9 cellular contexts compared by ENCODE assay signal in genomic region chr5:135399838-135400542, GRCh38. TPM values are rescaled to one million over a fixed set of nuclear protein-coding genes. Genes with fewer than 3 reads are reported as not detected.
DNase-seq lines count a peak whose midpoint lies in the region; ATAC-seq, FAIRE-seq and TF ChIP-seq lines count a peak whose summit lies in the region.
"Had no signal": no experiment of that assay in that cellular context is flagged by ENCODE, and none has a peak within 500 bp of the region (broad histone marks: within the 10 kb centered on the region; RNA-seq: fewer than 3 reads in every experiment).

No MANE protein-coding gene starts in this region.

- in situ Hi-C loops in K562 (cut with MboI) (no loop called here), GM13976 (cut with MboI; ENCODE audit: low sequenced_read_pairs, unreplicated experiment) (no loop called here)

- H4K20me1 ChIP-seq in K562 (replicated peaks; ENCODE audit: control insufficient read depth, insufficient read depth, low read length) = peaks cover 25% of the 10 kb centered on the region

- H3K4me2 ChIP-seq in K562 (ENCODE audit: insufficient read depth, low read length) = peak overlapping the region; percentile 83

- TF ChIP-seq CTCF in A673 (conservative IDR thresholded peaks at IDR 0.05; ENCODE audit: low read depth, low read length) (no peak), K562 (IDR thresholded peaks at IDR 0.05 in 2 of 3, conservative IDR thresholded peaks at IDR 0.05 in 1 of 3; ENCODE audit: insufficient read depth in 2 of 3, low read depth in 1 of 3, low read length in 3 of 3) (no peak), body of pancreas (IDR thresholded peaks at IDR 0.05) (no peak), GM13976 (IDR thresholded peaks at IDR 0.05; ENCODE audit: borderline replicate concordance, control extremely low read depth, extremely low read depth, insufficient read depth, missing control alignments) (no peak)

- peaks cover 2% of the 10 kb centered on the region for H3K9me3 ChIP-seq in A673 (ENCODE audit: low read depth, low read length, poor library complexity, severe bottlenecking)
- H3K9me3 ChIP-seq in HUES64 (ENCODE audit: insufficient read depth, low read depth, low read length) = peaks cover 2% of the 10 kb centered on the region; the same call in 1 of the 2 replicates
- H3K9me3 ChIP-seq in K562 (replicated peaks; ENCODE audit: control insufficient read depth, insufficient read depth, low read depth, low read length) = no peaks in the 10 kb centered on the region
- no peaks in the 10 kb centered on the region for H3K9me3 ChIP-seq in mesodermal cell (ENCODE audit: control insufficient read depth, low read length)
- no peaks in the 10 kb centered on the region for H3K9me3 ChIP-seq in body of pancreas

- no peak for TF ChIP-seq RAD21 in K562 (CRISPR knock-in tag; conservative IDR thresholded peaks at IDR 0.05 in 1 of 2, IDR thresholded peaks at IDR 0.05 in 1 of 2)

- H3K9ac ChIP-seq in HUES64 (ENCODE audit: low read depth, low read length) = peak overlapping the region; percentile 87
- peak overlapping the region; percentile 88 to 98 for H3K9ac ChIP-seq in K562 (ENCODE audit: insufficient read depth in 1 of 2, low read depth in 2 of 2, low read length in 2 of 2)

- H3K4me1 ChIP-seq in A673 (ENCODE audit: insufficient read depth, low read length, poor library complexity, severe bottlenecking) (peaks cover 23% of the 10 kb centered on the region), HUES64 (ENCODE audit: insufficient read depth, low read length) (peaks cover 54% of the 10 kb centered on the region), K562 (replicated peaks in 1 of 2; ENCODE audit: control insufficient read depth in 2 of 2, insufficient read depth in 2 of 2, low read length in 2 of 2) (peaks cover 30 to 39% of the 10 kb centered on the region in 2 experiments), mesodermal cell (ENCODE audit: control insufficient read depth, insufficient read depth, low read length, poor library complexity, severe bottlenecking) (peaks cover 25% of the 10 kb centered on the region), body of pancreas (peaks cover 36% of the 10 kb centered on the region)

- CTCF ChIA-PET in A673 (lab: Charles Lee) = no interaction called here
- CTCF ChIA-PET in K562 (lab: Yijun Ruan, JAX; ENCODE audit: low intra/inter-chr PET ratio) = no interaction called here

- TF ChIP-seq EP300 in K562 (IDR thresholded peaks at IDR 0.05; ENCODE audit: low read length) = no peak

- H2AFZ ChIP-seq in K562 (ENCODE audit: low read depth, low read length) = peak overlapping the region; percentile 96

- no TSS peak for BruUV-seq in A673 (replicated peaks; lab: Mats Ljungman, UMichigan)
- TSS peak; percentile 82 for BruUV-seq in K562 (replicated peaks; lab: Mats Ljungman, UMichigan)

- H3K9me1 ChIP-seq in K562 (ENCODE audit: control insufficient read depth, insufficient read depth, low read length) = peaks cover 5% of the 10 kb centered on the region

- peaks cover 47% of the 10 kb centered on the region for H3K79me2 ChIP-seq in K562 (ENCODE audit: control insufficient read depth, insufficient read depth, low read length)

- H3K27me3 ChIP-seq in A673 (replicated peaks; ENCODE audit: insufficient read depth, low read depth, low read length, poor library complexity) (no peaks in the 10 kb centered on the region), HUES64 (ENCODE audit: insufficient read depth, low read length) (peaks cover 87% of the 10 kb centered on the region), K562 (ENCODE audit: control insufficient read depth in 2 of 2, insufficient read depth in 2 of 2, low read length in 2 of 2) (no peaks in the 10 kb centered on the region), body of pancreas (no peaks in the 10 kb centered on the region)

- H3K27ac ChIP-seq in A673 (ENCODE audit: low read depth, low read length, poor library complexity, severe bottlenecking) = peak overlapping the region; percentile 94
- peak overlapping the region; percentile 89; the same call in 1 of the 2 replicates for H3K27ac ChIP-seq in HUES64 (ENCODE audit: low read depth, low read length)
- peak overlapping the region; percentile 89 for H3K27ac ChIP-seq in K562 (ENCODE audit: extremely low read depth, low read depth, low read length)
- peak overlapping the region; percentile 77 for H3K27ac ChIP-seq in mesodermal cell (ENCODE audit: low read depth, low read length, severe bottlenecking)
- peak overlapping the region in 2 of 4 donors; percentile 77 to 80 for H3K27ac ChIP-seq in body of pancreas

- under 1% methylated on average over 21 of the region's 23 CpGs for WGBS in HUES64
- WGBS in K562 (ENCODE audit: insufficient coverage, low coverage, missing lambda C conversion rate) = 84% methylated on average over 23 of the region's 23 CpGs
- 4 to 11% methylated on average over 12 to 14 of the region's 23 CpGs for WGBS in mesodermal cell (ENCODE audit: insufficient coverage in 2 of 2), 2 experiments
- 35 to 54% methylated on average over 23 of the region's 23 CpGs for WGBS in body of pancreas, 2 donors

- intact Hi-C loops in A673 (cut with micrococcal nuclease; ENCODE audit: unreplicated experiment) (no loop called here), K562 (cut with micrococcal nuclease) (no loop called here), body of pancreas (cut with DNase I) (no loop called here)

- DNase-seq in A673 (ENCODE audit: low spot score) (peak; percentile 33), K562 (ENCODE audit: extremely low read depth in 1 of 4, low spot score in 3 of 4) (no peak), body of pancreas (no peak), GM13976 (ENCODE audit: low spot score) (no peak)
- no peak for DNase-seq in activated CD8-positive, alpha-beta memory T cell treated with anti-CD3 and anti-CD28 coated beads, Interleukin-2, amount 50 U/mL, for 4 hours

- H3K36me3 ChIP-seq in A673 (ENCODE audit: insufficient read depth, low read length, poor library complexity, severe bottlenecking) (no peaks in the 10 kb centered on the region), HUES64 (ENCODE audit: insufficient read depth, low read length) (no peaks in the 10 kb centered on the region), K562 (ENCODE audit: control insufficient read depth, insufficient read depth, low read length) (peaks cover 15% of the 10 kb centered on the region), mesodermal cell (ENCODE audit: control insufficient read depth, insufficient read depth, low read length) (peaks cover 10% of the 10 kb centered on the region), body of pancreas (replicated peaks in 1 of 2; ENCODE audit: insufficient read depth in 1 of 2, low read depth in 2 of 2) (no peaks in the 10 kb centered on the region)

- POLR2A ChIA-PET in A673 (lab: Charles Lee; ENCODE audit: low non-redundant PET) = interaction anchor here (0.8 kb wide), 1 partner anchor 635 kb away, joined by 3 read pairs; no protein-coding TSS in a partner anchor
- POLR2A ChIA-PET in K562 (lab: Yijun Ruan, JAX) = interaction anchor here (0.9 to 1.3 kb wide), 4 partner anchors 8 to 36 kb away, joined by 3 to 4 read pairs (median 3); no protein-coding TSS in a partner anchor

- ATAC-seq in K562 = no peak
- ATAC-seq in GM21423 (IDR thresholded peaks at IDR 0.05; ENCODE audit: unreplicated experiment) = no peak
- ATAC-seq in body of pancreas = no peak

- no peak for TF ChIP-seq POLR2A in K562 (conservative IDR thresholded peaks at IDR 0.05)
- no peak for TF ChIP-seq POLR2A in body of pancreas (IDR thresholded peaks at IDR 0.05)

- H3K4me3 ChIP-seq in A673 (ENCODE audit: low read depth, low read length, poor library complexity, severe bottlenecking) (peak overlapping the region; percentile 98), HUES64 (ENCODE audit: low read length) (peak overlapping the region; percentile 75), K562 (peak overlapping the region; percentile 88), mesodermal cell (ENCODE audit: extremely low read depth, insufficient read depth, low read length, poor library complexity, severe bottlenecking) (peak overlapping the region; percentile 83), body of pancreas (no peak overlapping the region)

- FAIRE-seq in K562 (lab: Jason Lieb, UNC) = no peak

RNA-seq across cellular contexts. Expression of gene MACROH2A1, which starts 1.0 kb away (rescaled TPM):
- 259 and 264 TPM in 2 replicates for total RNA-seq in A673 (2021)
- 160 TPM for polyA plus RNA-seq in HUES64 (2013, experiment 1 of 2)
- 158 TPM for polyA plus RNA-seq in HUES64 (2013, experiment 2 of 2)
- 156 and 209 TPM in 2 replicates for total RNA-seq in K562 (2011; cell fraction: chromatin; rRNA removed; ENCODE audit: low replicate concordance)
- total RNA-seq in K562 (2011; cell fraction: nucleolus; rRNA removed) = 99.9 and 110 TPM in 2 replicates
- 185 and 322 TPM in 2 replicates for total RNA-seq in K562 (2011; cell fraction: nucleoplasm; rRNA removed)
- total RNA-seq in K562 (2014; rRNA removed) = 289 and 378 TPM in 2 replicates
- total RNA-seq in K562 (2014; rRNA removed; fragmentation: Illumina TruSeq; extraction: Trizol) = 193 and 194 TPM in 2 replicates
- 232 and 234 TPM in 2 replicates for total RNA-seq in K562 (2015; rRNA removed; fragmentation: Illumina TruSeq; extraction: Trizol)
- total RNA-seq in K562 (2021) = 211 and 235 TPM in 2 replicates
- 134 and 150 TPM in 2 replicates for polyA plus RNA-seq in K562 (2011; rRNA removed)
- 96.8 and 139 TPM in 2 replicates for polyA plus RNA-seq in K562 (2011; cell fraction: cytosol; rRNA removed)
- polyA plus RNA-seq in K562 (2011; cell fraction: nucleus; rRNA removed) = 246 and 303 TPM in 2 replicates
- polyA plus RNA-seq in K562 (2012) = 208 and 210 TPM in 2 replicates
- 244 and 259 TPM in 2 replicates for polyA plus RNA-seq in K562 (2014; fragmentation: Illumina TruSeq; extraction: Trizol)
- polyA plus RNA-seq in K562 (2014; fragmentation: Nextera tagmentation; extraction: Ambion mirVana) = 10 to 100 TPM; 44.9 to 52.0 TPM
- polyA plus RNA-seq in K562 (2014; rRNA removed) = 184 and 205 TPM in 2 replicates
- polyA minus RNA-seq in K562 (2011; rRNA and poly(A)+ RNA removed) = 117 and 121 TPM in 2 replicates
- polyA minus RNA-seq in K562 (2011; cell fraction: cytosol; rRNA and poly(A)+ RNA removed) = 72.7 and 77.6 TPM in 2 replicates
- polyA minus RNA-seq in K562 (2011; cell fraction: nucleus; rRNA and poly(A)+ RNA removed) = 133 and 180 TPM in 2 replicates
- 245 TPM for polyA plus RNA-seq in mesodermal cell (2013, experiment 1 of 2)
- polyA plus RNA-seq in mesodermal cell (2013, experiment 2 of 2) = 215 TPM
- 100 to 1,000 TPM in 1 of 2 donors, 10 to 100 TPM in 1; 78.9 to 142 TPM for total RNA-seq in body of pancreas

RNA-seq across cellular contexts. Expression of gene DCANP1, which starts 47.2 kb away (rescaled TPM):
- total RNA-seq in A673 (2021) (not detected in 2 replicates), K562 (2014; rRNA removed) (not detected in 2 replicates), K562 (2014; rRNA removed; fragmentation: Illumina TruSeq; extraction: Trizol) (not detected in 2 replicates), K562 (2015; rRNA removed; fragmentation: Illumina TruSeq; extraction: Trizol) (not detected in 2 replicates), K562 (2021) (not detected in 2 replicates), body of pancreas (under 1 TPM in 1 of 2 donors, not detected in 1; under 0.01 TPM)
- not detected for polyA plus RNA-seq in HUES64 (2013, experiment 1 of 2)
- polyA plus RNA-seq in HUES64 (2013, experiment 2 of 2) = not detected
- not detected in 2 replicates for total RNA-seq in K562 (2011; cell fraction: chromatin; rRNA removed; ENCODE audit: low replicate concordance)
- total RNA-seq in K562 (2011; cell fraction: nucleolus; rRNA removed) = not detected in 2 replicates
- total RNA-seq in K562 (2011; cell fraction: nucleoplasm; rRNA removed) = not detected in 2 replicates
- polyA plus RNA-seq in K562 (2011; rRNA removed) (not detected in 2 replicates), K562 (2014; fragmentation: Illumina TruSeq; extraction: Trizol) (not detected in 2 replicates), K562 (2014; fragmentation: Nextera tagmentation; extraction: Ambion mirVana) (not detected), K562 (2014; rRNA removed) (not detected in 2 replicates)
- not detected in 2 replicates for polyA plus RNA-seq in K562 (2011; cell fraction: cytosol; rRNA removed)
- polyA plus RNA-seq in K562 (2011; cell fraction: nucleus; rRNA removed) = not detected in 2 replicates
- polyA plus RNA-seq in K562 (2012) = not detected in 2 replicates
- not detected in 2 replicates for polyA minus RNA-seq in K562 (2011; rRNA and poly(A)+ RNA removed)
- polyA minus RNA-seq in K562 (2011; cell fraction: cytosol; rRNA and poly(A)+ RNA removed) = not detected in 2 replicates
- not detected in 2 replicates for polyA minus RNA-seq in K562 (2011; cell fraction: nucleus; rRNA and poly(A)+ RNA removed)
- not detected for polyA plus RNA-seq in mesodermal cell (2013, experiment 1 of 2)
- polyA plus RNA-seq in mesodermal cell (2013, experiment 2 of 2) = not detected
- polyA plus RNA-seq: adipose tissue had no signal

RNA-seq across cellular contexts. Expression of gene TIFAB, which starts 52.2 kb away (rescaled TPM):
- total RNA-seq in A673 (2021) (not detected in 2 replicates), K562 (2014; rRNA removed) (not detected in 2 replicates), K562 (2014; rRNA removed; fragmentation: Illumina TruSeq; extraction: Trizol) (not detected in 2 replicates), K562 (2015; rRNA removed; fragmentation: Illumina TruSeq; extraction: Trizol) (not detected in 2 replicates), K562 (2021) (not detected in 2 replicates), body of pancreas (not detected)
- polyA plus RNA-seq in HUES64 (2013, experiment 1 of 2) = not detected
- not detected for polyA plus RNA-seq in HUES64 (2013, experiment 2 of 2)
- total RNA-seq in K562 (2011; cell fraction: chromatin; rRNA removed; ENCODE audit: low replicate concordance) = not detected in 2 replicates
- total RNA-seq in K562 (2011; cell fraction: nucleolus; rRNA removed) = not detected in 2 replicates
- total RNA-seq in K562 (2011; cell fraction: nucleoplasm; rRNA removed) = not detected in 2 replicates
- polyA plus RNA-seq in K562 (2011; rRNA removed) (not detected in 2 replicates), K562 (2014; fragmentation: Illumina TruSeq; extraction: Trizol) (not detected in 2 replicates), K562 (2014; fragmentation: Nextera tagmentation; extraction: Ambion mirVana) (not detected), K562 (2014; rRNA removed) (not detected in 2 replicates)
- polyA plus RNA-seq in K562 (2011; cell fraction: cytosol; rRNA removed) = 0.01 TPM in 1 of 2 replicates, not detected in the other
- polyA plus RNA-seq in K562 (2011; cell fraction: nucleus; rRNA removed) = not detected in 2 replicates
- polyA plus RNA-seq in K562 (2012) = not detected in 2 replicates
- polyA minus RNA-seq in K562 (2011; rRNA and poly(A)+ RNA removed) = not detected in 2 replicates
- polyA minus RNA-seq in K562 (2011; cell fraction: cytosol; rRNA and poly(A)+ RNA removed) = not detected in 2 replicates
- polyA minus RNA-seq in K562 (2011; cell fraction: nucleus; rRNA and poly(A)+ RNA removed) = not detected in 2 replicates
- polyA plus RNA-seq in mesodermal cell (2013, experiment 1 of 2) = not detected
- not detected for polyA plus RNA-seq in mesodermal cell (2013, experiment 2 of 2)

Comparison
In these comparisons a context has a peak if more than half of its experiments do, and no peak if none do; other contexts are left out.
1. H3K4me3 ChIP-seq: peak in A673 (single experiment), HUES64 (single experiment), K562 (single experiment) and mesodermal cell (single experiment); none in body of pancreas (0 of 2).